ENCODE assay signal across 12 cellular contexts in genomic region chr14:72714094-72714493, GRCh38.
DNase-seq lines count a peak whose midpoint lies in the region; ATAC-seq, FAIRE-seq and TF ChIP-seq lines count a peak whose summit lies in the region.
"Had no signal": no experiment of that assay in that cellular context is flagged by ENCODE, and none has a peak within 500 bp of the region (broad histone marks: within the 10 kb centered on the region; RNA-seq: fewer than 3 reads in every experiment).

No MANE protein-coding gene starts in this region.

- no peaks in the 10 kb centered on the region for H3K36me3 ChIP-seq in kidney (ENCODE audit: control insufficient read depth in 1 of 2, insufficient read depth in 2 of 2, low read length in 2 of 2)

- H3K4me3 ChIP-seq in kidney (ENCODE audit: low read length in 2 of 2) = no peak overlapping the region
- H3K4me3 ChIP-seq: A549 had no signal

- H3K4me3 Mint-ChIP-seq in T-cell (peak overlapping the region; percentile 4 to 68 (median 7)), brain (no peak overlapping the region)
- H3K4me3 Mint-ChIP-seq: H9, mesothelial cell of epicardium had no signal

- no peak overlapping the region for H3K9ac ChIP-seq in kidney (ENCODE audit: low read length in 2 of 2)

- CTCF ChIA-PET in T-cell (lab: Charles Lee) = no interaction called here

- H3K4me1 Mint-ChIP-seq in T-cell = peaks cover 42 to 48% (median 44%) of the 10 kb centered on the region in 3 donors
- H3K4me1 Mint-ChIP-seq in brain = peaks cover 53% of the 10 kb centered on the region

- H3K9me3 Mint-ChIP-seq in T-cell (no peaks in the 10 kb centered on the region), brain (no peaks in the 10 kb centered on the region)
- H3K9me3 Mint-ChIP-seq: H9, mesothelial cell of epicardium had no signal

- no peaks in the 10 kb centered on the region for H3K27me3 Mint-ChIP-seq in T-cell
- peaks cover 3% of the 10 kb centered on the region for H3K27me3 Mint-ChIP-seq in brain

- H3K36me3 Mint-ChIP-seq in T-cell = no peaks in the 10 kb centered on the region
- no peaks in the 10 kb centered on the region for H3K36me3 Mint-ChIP-seq in brain
- H3K36me3 Mint-ChIP-seq: mesothelial cell of epicardium had no signal

- intact Hi-C loops in kidney (cut with DNase I) = no loop called here

- POLR2A ChIA-PET in T-cell (lab: Charles Lee) = no interaction called here

- no peak overlapping the region for H3K27ac Mint-ChIP-seq in T-cell
- H3K27ac Mint-ChIP-seq in brain = peak overlapping the region in 3 of 5 experiments; percentile 8 to 62 (median 27)
- H3K27ac Mint-ChIP-seq: mesothelial cell of epicardium had no signal

- H3K9me3 ChIP-seq in kidney (ENCODE audit: control insufficient read depth in 1 of 2, low read length in 2 of 2) = no peaks in the 10 kb centered on the region
- H3K9me3 ChIP-seq: A549 had no signal

- DNase-seq in activated CD4-positive, alpha-beta T cell treated with anti-CD3 and anti-CD28 coated beads for 48 hours = peak; percentile 28
- no peak for DNase-seq in activated CD4-positive, alpha-beta T cell treated with anti-CD3 and anti-CD28 coated beads, Interleukin-2, amount 50 U/mL, for 4 hours
- DNase-seq in T-cell (peak in 31 of 34 experiments; percentile 7 to 66 (median 44)), SKM-1 treated with dmso at 0.1 percent for 144 hours (lab: John Stamatoyannopoulos, UW; ENCODE audit: unreplicated experiment) (no peak), amniotic stem cell (lab: John Stamatoyannopoulos, UW) (no peak), kidney (no peak)
- DNase-seq in stimulated activated CD8-positive, alpha-beta memory T cell treated with anti-CD3 and anti-CD28 coated beads, Interleukin-7, amount 100 ng/mL, for 48 hours (ENCODE audit: extremely low read depth in 1 of 2, low read depth in 1 of 2) = peak; percentile 21 to 33
- DNase-seq: H9 had no signal

- no peak for FAIRE-seq in kidney (lab: Jason Lieb, UNC)
- FAIRE-seq: A549, HepG2 had no signal

- peak; percentile 56 to 95 (median 66) for ATAC-seq in T-cell (replicated peaks in 1 of 4)
- ATAC-seq: A549 had no signal

- no peak overlapping the region for H3K27ac ChIP-seq in kidney (ENCODE audit: low read depth in 2 of 2, low read length in 2 of 2)
- H3K27ac ChIP-seq: A549 had no signal

- TF ChIP-seq CTCF in brain (conservative IDR thresholded peaks at IDR 0.05) (no peak), kidney (IDR thresholded peaks at IDR 0.05; ENCODE audit: borderline replicate concordance, extremely low read depth, insufficient read depth) (no peak)

- peaks cover 15 to 16% of the 10 kb centered on the region in 2 donors for H3K4me1 ChIP-seq in kidney (ENCODE audit: control insufficient read depth in 1 of 2, insufficient read depth in 1 of 2, low read depth in 1 of 2, low read length in 2 of 2)
- H3K4me1 ChIP-seq: A549 had no signal

Comparison
In these comparisons a context has a peak if more than half of its experiments do, and no peak if none do; other contexts are left out.
1. DNase-seq: peak in activated CD4-positive, alpha-beta T cell treated with anti-CD3 and anti-CD28 coated beads for 48 hours (single experiment), T-cell (31 of 34) and stimulated activated CD8-positive, alpha-beta memory T cell treated with anti-CD3 and anti-CD28 coated beads, Interleukin-7, amount 100 ng/mL, for 48 hours (2 of 2); none in activated CD4-positive, alpha-beta T cell treated with anti-CD3 and anti-CD28 coated beads, Interleukin-2, amount 50 U/mL, for 4 hours (0 of 2), SKM-1 treated with dmso at 0.1 percent for 144 hours (single experiment), amniotic stem cell (single experiment) and kidney (single experiment).
2. H3K27ac Mint-ChIP-seq: peak in brain (3 of 5); none in T-cell (0 of 2).
3. H3K4me3 Mint-ChIP-seq: peak in T-cell (3 of 3); none in brain (0 of 5).